Comparison of ENCODE assay signal across 11 cellular contexts in the genomic region with DNA sequence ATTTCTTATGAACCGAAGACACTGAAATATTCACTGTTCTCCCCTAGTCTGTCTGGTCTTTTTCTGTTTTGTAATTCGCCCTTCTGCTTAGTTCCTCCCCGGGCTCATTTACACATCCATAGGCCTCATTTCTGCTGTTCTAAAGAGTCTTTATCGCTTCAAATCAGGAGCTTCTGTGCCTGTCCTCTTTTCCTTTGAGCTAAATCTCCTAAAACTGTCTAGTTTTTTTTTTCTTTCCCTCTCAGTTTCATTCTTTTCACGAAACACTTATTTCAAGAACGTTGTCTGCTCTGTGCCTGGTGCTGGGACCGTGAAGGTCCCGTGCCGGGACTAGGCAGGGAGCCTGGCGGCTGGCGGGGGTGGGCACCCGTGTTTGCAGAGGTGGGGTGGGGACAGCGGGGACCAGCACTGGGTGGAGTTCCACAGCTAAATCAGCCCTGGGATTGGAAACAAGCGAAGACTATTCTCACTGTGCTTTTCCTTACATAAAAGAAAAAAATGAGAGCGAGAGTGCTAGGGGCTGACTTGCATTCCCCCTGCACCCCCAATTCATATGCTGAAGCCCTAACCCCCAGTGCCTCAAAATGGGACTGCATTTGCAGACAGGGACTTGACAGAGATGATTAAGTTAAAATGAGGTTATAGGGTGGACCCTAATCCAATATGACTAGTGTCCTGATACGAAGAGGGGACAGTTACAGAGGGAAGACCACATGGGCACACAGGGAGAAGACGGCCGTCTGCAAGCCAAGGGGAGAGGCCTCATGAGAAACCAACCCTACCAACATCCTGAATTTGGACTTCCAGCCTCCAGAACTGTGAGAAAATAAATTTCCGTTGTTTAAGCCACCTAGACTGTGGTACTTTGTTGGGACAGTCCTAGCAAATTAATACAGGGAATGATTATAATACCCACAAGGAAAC.
A peak's percentile ranks its signal among the peaks of the same experiment; 100 is the strongest.
DNase-seq lines count a peak whose midpoint lies in the region; ATAC-seq lines count a peak whose summit lies in the region.
"Had no signal": no experiment of that assay in that cellular context is flagged by ENCODE, and none has a peak within 500 bp of the region (broad histone marks: within the 10 kb centered on the region; RNA-seq: fewer than 3 reads in every experiment).

No MANE protein-coding gene starts in this region.

- no peak overlapping the region for H3K27ac ChIP-seq in duodenal mucosa (ENCODE audit: low read depth, low read length)
- H3K27ac ChIP-seq in effector memory CD4-positive, alpha-beta T cell (ENCODE audit: insufficient read depth, low read length, poor library complexity, severe bottlenecking) = no peak overlapping the region
- H3K27ac ChIP-seq: epithelial cell of prostate had no signal

- H3K27ac Mint-ChIP-seq in stimulated activated naive CD8-positive, alpha-beta T cell treated with anti-CD3 and anti-CD28 coated beads, Interleukin-15, Interleukin-2, amounts not matched to agents 100 ng/mL and 50 ng/mL, for 24 hours = peak overlapping the region; percentile 49

- no peak for DNase-seq in stimulated activated naive CD8-positive, alpha-beta T cell treated with anti-CD3 and anti-CD28 coated beads, Interleukin-15, Interleukin-2, amounts not matched to agents 100 U/mL and 50 U/mL, for 24 hours
- no peak for DNase-seq in effector memory CD4-positive, alpha-beta T cell
- DNase-seq: COR-L47 had no signal

- ATAC-seq in stimulated activated naive CD8-positive, alpha-beta T cell treated with anti-CD3 and anti-CD28 coated beads, Interleukin-15, Interleukin-2, amounts not matched to agents 100 U/mL and 50 U/mL, for 24 hours = no peak
- no peak for ATAC-seq in GM18861 (IDR thresholded peaks at IDR 0.05; ENCODE audit: unreplicated experiment)
- ATAC-seq in GM18907 (IDR thresholded peaks at IDR 0.05; ENCODE audit: unreplicated experiment) = no peak
- no peak for ATAC-seq in HG03354 (IDR thresholded peaks at IDR 0.05; ENCODE audit: poor library complexity, severe bottlenecking, unreplicated experiment)
- ATAC-seq: Right ventricle myocardium inferior had no signal

- H3K4me1 ChIP-seq in duodenal mucosa (ENCODE audit: control insufficient read depth in 1 of 2, insufficient read depth in 2 of 2, low read length in 2 of 2) (peaks cover 12 to 22% of the 10 kb centered on the region in 2 donors), mucosa of stomach (ENCODE audit: control insufficient read depth, insufficient read depth, low read length) (peaks cover 41% of the 10 kb centered on the region)
- peaks cover 3% of the 10 kb centered on the region for H3K4me1 ChIP-seq in effector memory CD4-positive, alpha-beta T cell (ENCODE audit: control insufficient read depth, insufficient read depth, low read length, poor library complexity, severe bottlenecking)

- no peaks in the 10 kb centered on the region for H3K27me3 Mint-ChIP-seq in stimulated activated naive CD8-positive, alpha-beta T cell treated with anti-CD3 and anti-CD28 coated beads, Interleukin-15, Interleukin-2, amounts not matched to agents 100 ng/mL and 50 ng/mL, for 24 hours

- H3K4me1 Mint-ChIP-seq in stimulated activated naive CD8-positive, alpha-beta T cell treated with anti-CD3 and anti-CD28 coated beads, Interleukin-15, Interleukin-2, amounts not matched to agents 100 ng/mL and 50 ng/mL, for 24 hours (ENCODE audit: low read depth) = peaks cover 25% of the 10 kb centered on the region

- H3K4me3 Mint-ChIP-seq in stimulated activated naive CD8-positive, alpha-beta T cell treated with anti-CD3 and anti-CD28 coated beads, Interleukin-15, Interleukin-2, amounts not matched to agents 100 ng/mL and 50 ng/mL, for 24 hours = peak overlapping the region; percentile 91

- H3K9ac ChIP-seq in duodenal mucosa (ENCODE audit: low read depth in 1 of 2, low read length in 2 of 2) = peak overlapping the region; percentile 40 to 84
- H3K9ac ChIP-seq in mucosa of stomach (ENCODE audit: low read length) = peak overlapping the region; percentile 76

- H3K4me3 ChIP-seq in duodenal mucosa (ENCODE audit: low read depth in 1 of 2, low read length in 2 of 2) (peak overlapping the region; percentile 68 to 75), mucosa of stomach (ENCODE audit: low read length) (peak overlapping the region; percentile 43)
- H3K4me3 ChIP-seq in effector memory CD4-positive, alpha-beta T cell (ENCODE audit: insufficient read depth, low read depth, low read length, poor library complexity, severe bottlenecking) = no peak overlapping the region

- no peaks in the 10 kb centered on the region for H3K27me3 ChIP-seq in duodenal mucosa (ENCODE audit: control insufficient read depth in 1 of 2, insufficient read depth in 2 of 2, low read length in 2 of 2)
- H3K27me3 ChIP-seq in mucosa of stomach (ENCODE audit: control insufficient read depth, insufficient read depth, low read length) = no peaks in the 10 kb centered on the region
- no peaks in the 10 kb centered on the region for H3K27me3 ChIP-seq in effector memory CD4-positive, alpha-beta T cell (replicated peaks; ENCODE audit: control insufficient read depth, insufficient read depth, low read length, poor library complexity, severe bottlenecking)

- H3K9me3 Mint-ChIP-seq in stimulated activated naive CD8-positive, alpha-beta T cell treated with anti-CD3 and anti-CD28 coated beads, Interleukin-15, Interleukin-2, amounts not matched to agents 100 ng/mL and 50 ng/mL, for 24 hours = no peaks in the 10 kb centered on the region

- no peaks in the 10 kb centered on the region for H3K36me3 Mint-ChIP-seq in stimulated activated naive CD8-positive, alpha-beta T cell treated with anti-CD3 and anti-CD28 coated beads, Interleukin-15, Interleukin-2, amounts not matched to agents 100 ng/mL and 50 ng/mL, for 24 hours (ENCODE audit: low read depth)

- H3K9me3 ChIP-seq in duodenal mucosa (ENCODE audit: control insufficient read depth in 1 of 2, low read length in 2 of 2) = no peaks in the 10 kb centered on the region
- no peaks in the 10 kb centered on the region for H3K9me3 ChIP-seq in mucosa of stomach (ENCODE audit: control insufficient read depth, low read length)
- H3K9me3 ChIP-seq in effector memory CD4-positive, alpha-beta T cell (ENCODE audit: control insufficient read depth, low read length) = no peaks in the 10 kb centered on the region

- H3K36me3 ChIP-seq in duodenal mucosa (ENCODE audit: control insufficient read depth in 1 of 2, insufficient read depth in 2 of 2, low read length in 2 of 2) = no peaks in the 10 kb centered on the region
- H3K36me3 ChIP-seq in mucosa of stomach (ENCODE audit: control insufficient read depth, insufficient read depth, low read length) = no peaks in the 10 kb centered on the region
- H3K36me3 ChIP-seq in effector memory CD4-positive, alpha-beta T cell (ENCODE audit: control insufficient read depth, insufficient read depth, low read length) = no peaks in the 10 kb centered on the region
